Comparison of ENCODE assay signal across 8 cellular contexts in the genomic region with DNA sequence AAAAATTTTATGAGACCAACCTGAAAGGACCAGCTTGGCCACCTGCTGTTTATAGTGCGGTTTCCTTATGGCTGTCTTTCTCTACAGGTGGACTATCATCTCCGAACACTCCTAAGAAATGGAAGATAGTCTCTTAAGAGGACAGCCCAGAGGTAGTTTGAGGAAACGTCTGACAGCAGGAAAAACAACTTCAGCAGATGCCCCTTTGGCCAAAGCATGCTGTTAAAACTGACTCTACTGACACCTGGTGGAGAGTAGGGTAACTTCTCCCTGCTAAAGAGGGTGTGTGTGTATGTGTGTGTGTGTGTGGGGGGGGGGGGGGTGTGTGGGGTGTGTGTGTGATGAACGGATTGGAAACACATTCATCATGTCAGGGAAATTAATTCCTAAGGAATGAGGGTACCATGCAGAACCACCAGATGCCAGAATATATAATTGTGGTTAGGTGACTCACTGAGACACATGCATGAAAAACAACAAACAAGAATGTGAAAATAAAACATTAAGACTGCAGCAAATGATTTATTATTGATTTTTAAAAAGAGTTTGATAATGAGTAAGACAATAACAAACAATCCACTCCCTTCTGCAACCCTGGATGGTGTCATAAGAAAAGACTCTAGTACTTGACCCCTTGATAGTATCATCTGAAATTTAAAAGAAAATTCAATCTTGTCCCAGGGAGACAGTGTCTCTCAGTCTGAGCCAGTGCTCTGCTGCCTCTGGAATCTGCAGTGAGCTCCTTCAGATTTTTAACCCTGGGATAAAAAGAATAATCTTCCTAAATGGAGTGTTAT.
A peak's percentile ranks its signal among the peaks of the same experiment; 100 is the strongest.
DNase-seq lines count a peak whose midpoint lies in the region; ATAC-seq and TF ChIP-seq lines count a peak whose summit lies in the region.

No MANE protein-coding gene starts in this region.

- no peak overlapping the region for H4K91ac ChIP-seq in IMR-90 (ENCODE audit: insufficient read depth, low read depth, low read length)

- H3K4me1 ChIP-seq in IMR-90 (ENCODE audit: control insufficient read depth, insufficient read depth, low read length): peaks cover 7% of the 10 kb centered on the region

- H3K56ac ChIP-seq in IMR-90 (ENCODE audit: extremely low read depth, insufficient read depth, low read length): no peak overlapping the region

- H4K20me1 ChIP-seq in IMR-90 (ENCODE audit: insufficient read depth, low read length): no peaks in the 10 kb centered on the region; the same call in 1 of the 2 replicates

- H3K14ac ChIP-seq in IMR-90 (replicated peaks; ENCODE audit: low read depth, low read length): no peak overlapping the region

- no peak for TF ChIP-seq POLR2A in IMR-90 (IDR thresholded peaks at IDR 0.05; ENCODE audit: low read depth, low read length)

- no peak overlapping the region for H2AK9ac ChIP-seq in IMR-90 (replicated peaks; ENCODE audit: low read depth, low read length, poor library complexity)

- H2BK120ac ChIP-seq in IMR-90 (ENCODE audit: low read depth, low read length): no peak overlapping the region

- H3K9ac ChIP-seq in IMR-90 (ENCODE audit: low read depth, low read length): no peak overlapping the region

- no TSS peak for BruUV-seq in IMR-90 (replicated peaks; lab: Mats Ljungman, UMichigan)

- H2BK15ac ChIP-seq in IMR-90 (ENCODE audit: low read depth, low read length): no peak overlapping the region

- no peak overlapping the region for H3K18ac ChIP-seq in IMR-90 (ENCODE audit: low read depth, low read length)

- CTCF ChIA-PET in IMR-90 (lab: Yijun Ruan, JAX): interaction anchor here (0.6 to 1.7 kb wide), 4 partner anchors 52 to 1278 kb away, joined by 3 to 5 read pairs (median 4); no protein-coding TSS in a partner anchor

- ATAC-seq in GM21825 (IDR thresholded peaks at IDR 0.05; ENCODE audit: unreplicated experiment) (peak; percentile 88), IMR-90 (ENCODE audit: low read depth) (peak; percentile 87)
- ATAC-seq in stimulated activated naive B cell treated with anti-CD40 and anti-IgM and Interleukin-4, amounts not matched to agents 10 μg/mL and 1 μg/mL and 100 μg/mL, for 72 hours (replicated peaks): peak; percentile 77 to 82

- H3K9me3 ChIP-seq in IMR-90 (ENCODE audit: control insufficient read depth, insufficient read depth, low read length): no peaks in the 10 kb centered on the region

- no peak overlapping the region for H2BK5ac ChIP-seq in IMR-90 (ENCODE audit: low read depth, low read length, poor library complexity, severe bottlenecking)

- H2AFZ ChIP-seq in IMR-90 (replicated peaks; ENCODE audit: low read length, poor library complexity): no peak overlapping the region

- DNase-seq in stimulated activated CD4-positive, alpha-beta T cell treated with anti-CD3 and anti-CD28 coated beads, Interleukin-2, amount 100 ng/mL, for 4 hours (ENCODE audit: low read depth): peak; percentile 4
- no peak for DNase-seq in stimulated activated CD4-positive, alpha-beta T cell treated with anti-CD3 and anti-CD28 coated beads, Interleukin-1b, Interleukin-23, amount 100 ng/mL, for 48 hours
- DNase-seq in IMR-90 (peak; percentile 89), RKO (ENCODE audit: low spot score) (peak; percentile 71), cardiac fibroblast (ENCODE audit: low read depth in 2 of 2) (peak; percentile 91 to 92), kidney glomerular epithelial cell (lab: John Stamatoyannopoulos, UW) (peak; percentile 93)
- DNase-seq in stimulated activated naive B cell treated with anti-CD40 and anti-IgM and Interleukin-4, amounts not matched to agents 10 μg/mL and 1 μg/mL and 100 μg/mL, for 72 hours: peak; percentile 24

- no peaks in the 10 kb centered on the region for H3K36me3 ChIP-seq in IMR-90 (ENCODE audit: control insufficient read depth, insufficient read depth, low read length)

- peaks cover 18% of the 10 kb centered on the region for H3K27me3 ChIP-seq in IMR-90 (ENCODE audit: control insufficient read depth, insufficient read depth, low read length)

- TF ChIP-seq RAD21 in IMR-90 (IDR thresholded peaks at IDR 0.05; ENCODE audit: low read length): peak; percentile 80

- no peak overlapping the region for H3K27ac ChIP-seq in IMR-90 (ENCODE audit: insufficient read depth, low read length)

- no peaks in the 10 kb centered on the region for H3K79me1 ChIP-seq in IMR-90 (ENCODE audit: low read depth in 1 of 2, low read length in 2 of 2)

- H3K4me3 Mint-ChIP-seq in stimulated activated naive B cell treated with anti-CD40 and anti-IgM and Interleukin-4, amounts not matched to agents 10 μg/mL and 1 μg/mL and 100 μg/mL, for 72 hours: no peak overlapping the region

- H3K4me2 ChIP-seq in IMR-90 (ENCODE audit: low read depth, low read length): peak overlapping the region; percentile 50

- no peaks in the 10 kb centered on the region for H3K9me3 Mint-ChIP-seq in stimulated activated naive B cell treated with anti-CD40 and anti-IgM and Interleukin-4, amounts not matched to agents 10 μg/mL and 1 μg/mL and 100 μg/mL, for 72 hours

- in situ Hi-C loops in IMR-90 (cut with MboI; ENCODE audit: low sequenced_read_pairs): loop anchor here (10.0 to 25.0 kb wide), 2 partner anchors 243 to 351 kb away; no protein-coding TSS in a partner anchor

- no CpG with 5 or more reads among the region's 4 CpGs for WGBS in IMR-90 (ENCODE audit: extremely low coverage in 2 of 2, insufficient read length in 1 of 2), 2 experiments

- POLR2A ChIA-PET in IMR-90 (lab: Charles Lee; ENCODE audit: unreplicated experiment): no interaction called here

- H4K5ac ChIP-seq in IMR-90 (ENCODE audit: low read depth, low read length): no peak overlapping the region

- no peak overlapping the region for H3K23ac ChIP-seq in IMR-90 (ENCODE audit: low read depth, low read length)

- TF ChIP-seq CTCF in IMR-90 (conservative IDR thresholded peaks at IDR 0.05; ENCODE audit: low read depth, low read length) (peak; percentile 81), cardiac fibroblast (IDR thresholded peaks at IDR 0.05; ENCODE audit: low read depth, low read length) (peak; percentile 73)

- no peak overlapping the region for H2AK5ac ChIP-seq in IMR-90 (ENCODE audit: low read depth, low read length)

- no peak overlapping the region for H3K4me3 ChIP-seq in IMR-90 (ENCODE audit: insufficient read depth, low read depth, low read length)
- no peak overlapping the region for H3K4me3 ChIP-seq in cardiac fibroblast (replicated peaks in 1 of 2; ENCODE audit: low read depth in 2 of 2, low read length in 2 of 2)

- H3K4me1 Mint-ChIP-seq in stimulated activated naive B cell treated with anti-CD40 and anti-IgM and Interleukin-4, amounts not matched to agents 10 μg/mL and 1 μg/mL and 100 μg/mL, for 72 hours: peaks cover 15 to 26% of the 10 kb centered on the region in 2 donors

- peaks cover 0 to 4% of the 10 kb centered on the region in 2 donors for H3K36me3 Mint-ChIP-seq in stimulated activated naive B cell treated with anti-CD40 and anti-IgM and Interleukin-4, amounts not matched to agents 10 μg/mL and 1 μg/mL and 100 μg/mL, for 72 hours

- no peak overlapping the region for H3K4ac ChIP-seq in IMR-90 (ENCODE audit: low read depth, low read length)

- no peak overlapping the region for H4K8ac ChIP-seq in IMR-90 (ENCODE audit: low read depth in 2 of 2, low read length in 2 of 2)

- H3K9me1 ChIP-seq in IMR-90 (ENCODE audit: insufficient read depth, low read length): peaks cover 7% of the 10 kb centered on the region; the same call in 1 of the 2 replicates

- intact Hi-C loops in IMR-90 (cut with micrococcal nuclease): loop anchor here (1.0 to 5.0 kb wide), 4 partner anchors 53 to 349 kb away; no protein-coding TSS in a partner anchor

- no peak overlapping the region for H3K27ac Mint-ChIP-seq in stimulated activated naive B cell treated with anti-CD40 and anti-IgM and Interleukin-4, amounts not matched to agents 10 μg/mL and 1 μg/mL and 100 μg/mL, for 72 hours

- peaks cover 0 to 1% of the 10 kb centered on the region in 2 donors for H3K27me3 Mint-ChIP-seq in stimulated activated naive B cell treated with anti-CD40 and anti-IgM and Interleukin-4, amounts not matched to agents 10 μg/mL and 1 μg/mL and 100 μg/mL, for 72 hours

- no peak overlapping the region for H2BK20ac ChIP-seq in IMR-90 (ENCODE audit: low read depth, low read length)

- dilution Hi-C loops in IMR-90 (cut with HindIII; ENCODE audit: low sequenced_read_pairs, unreplicated experiment): no loop called here

TF ChIP-seq in IMR-90, 13 proteins besides CTCF, POLR2A, EP300 and RAD21 (continues in another document):
- TF ChIP-seq RFX5 (IDR thresholded peaks at IDR 0.05; ENCODE audit: low read depth, low read length) (no peak), RCOR1 (IDR thresholded peaks at IDR 0.05; ENCODE audit: insufficient replicate concordance, low read length) (no peak), BHLHE40 (IDR thresholded peaks at IDR 0.05; ENCODE audit: low read depth, low read length) (peak; percentile 80), FOS (IDR thresholded peaks at IDR 0.05; ENCODE audit: low read depth, low read length) (peak; percentile 70), MAZ (IDR thresholded peaks at IDR 0.05; ENCODE audit: borderline replicate concordance, low read depth, low read length) (peak; percentile 73; the same call in 1 of the 2 replicates), SMC3 (IDR thresholded peaks at IDR 0.05; ENCODE audit: low read depth, low read length) (peak; percentile 92), ELK1 (IDR thresholded peaks at IDR 0.05; ENCODE audit: borderline replicate concordance, low read depth, low read length) (no peak), MXI1 (IDR thresholded peaks at IDR 0.05; ENCODE audit: borderline replicate concordance, low read depth, low read length) (no peak), MAFK (IDR thresholded peaks at IDR 0.05; ENCODE audit: low read depth, low read length) (no peak), CHD1 (IDR thresholded peaks at IDR 0.05; ENCODE audit: low read depth, low read length) (no peak), CEBPB (IDR thresholded peaks at IDR 0.05; ENCODE audit: low read depth, low read length) (0 out of 2 replicates have a peak, but pooled peaks have one; percentile 15)
- TF ChIP-seq, protein P1, sequence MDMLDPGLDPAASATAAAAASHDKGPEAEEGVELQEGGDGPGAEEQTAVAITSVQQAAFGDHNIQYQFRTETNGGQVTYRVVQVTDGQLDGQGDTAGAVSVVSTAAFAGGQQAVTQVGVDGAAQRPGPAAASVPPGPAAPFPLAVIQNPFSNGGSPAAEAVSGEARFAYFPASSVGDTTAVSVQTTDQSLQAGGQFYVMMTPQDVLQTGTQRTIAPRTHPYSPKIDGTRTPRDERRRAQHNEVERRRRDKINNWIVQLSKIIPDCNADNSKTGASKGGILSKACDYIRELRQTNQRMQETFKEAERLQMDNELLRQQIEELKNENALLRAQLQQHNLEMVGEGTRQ (IDR thresholded peaks at IDR 0.05; ENCODE audit: low read depth, low read length): no peak
